In genomic region chr14:61470261-61470953, GRCh38 we compare ENCODE assay signal across 8 cellular contexts.
DNase-seq lines count a peak whose midpoint lies in the region; ATAC-seq and TF ChIP-seq lines count a peak whose summit lies in the region.

No MANE protein-coding gene starts in this region.

- H3K9me3 ChIP-seq in testis, result no peaks in the 10 kb centered on the region

- H3K27me3 Mint-ChIP-seq in activated naive CD8-positive, alpha-beta T cell treated with anti-CD3 and anti-CD28 coated beads, Interleukin-2, amount 50 U/mL, for 24 hours, result no peaks in the 10 kb centered on the region

- H3K27ac ChIP-seq in testis, result peak overlapping the region; percentile 57 to 79

- no peaks in the 10 kb centered on the region for H3K9me3 Mint-ChIP-seq in activated naive CD8-positive, alpha-beta T cell treated with anti-CD3 and anti-CD28 coated beads, Interleukin-2, amount 50 U/mL, for 24 hours

- peak in 1 of 3 experiments; percentile 8 for TF ChIP-seq CTCF in testis (IDR thresholded peaks at IDR 0.05)

- H3K4me3 Mint-ChIP-seq in activated naive CD8-positive, alpha-beta T cell treated with anti-CD3 and anti-CD28 coated beads, Interleukin-2, amount 50 U/mL, for 24 hours, result peak overlapping the region; percentile 78

- ATAC-seq in activated naive CD8-positive, alpha-beta T cell treated with anti-CD3 and anti-CD28 coated beads, Interleukin-2, amount 50 U/mL, for 24 hours, result no peak
- ATAC-seq in HG03095 (IDR thresholded peaks at IDR 0.05; ENCODE audit: unreplicated experiment), result no peak
- ATAC-seq in HG02970 (IDR thresholded peaks at IDR 0.05; ENCODE audit: low FRiP score, unreplicated experiment), result no peak

- H3K4me1 Mint-ChIP-seq in activated naive CD8-positive, alpha-beta T cell treated with anti-CD3 and anti-CD28 coated beads, Interleukin-2, amount 50 U/mL, for 24 hours, result peaks cover 90% of the 10 kb centered on the region

- intact Hi-C loops in testis (cut with DNase I; ENCODE audit: low total_unique reads), result loop anchor here (10.0 kb wide), 1 partner anchor 264 kb away; no protein-coding TSS in a partner anchor

- peak overlapping the region; percentile 95 for H3K27ac Mint-ChIP-seq in activated naive CD8-positive, alpha-beta T cell treated with anti-CD3 and anti-CD28 coated beads, Interleukin-2, amount 50 U/mL, for 24 hours

- no peaks in the 10 kb centered on the region for H3K36me3 ChIP-seq in testis (ENCODE audit: low read depth, missing control alignments)

- peaks cover 46% of the 10 kb centered on the region for H3K4me1 ChIP-seq in testis

- TF ChIP-seq POLR2A in testis (IDR thresholded peaks at IDR 0.05), result no peak

- H3K4me3 ChIP-seq in testis, result no peak overlapping the region

- DNase-seq in ELR (ENCODE audit: low read depth) (peak; percentile 97), NCI-H1105 (lab: John Stamatoyannopoulos, UW) (peak; percentile 16), iPS-NIHi7 (ENCODE audit: extremely low spot score) (peak; percentile 50), testis (no peak)
- DNase-seq in activated naive CD8-positive, alpha-beta T cell treated with anti-CD3 and anti-CD28 coated beads, Interleukin-2, amount 50 U/mL, for 24 hours, result no peak
- DNase-seq in NK-92 treated with Interleukin-12 subunit alpha and Interleukin-12 subunit beta, amount 100 ng/mL, for 24 hours (lab: John Stamatoyannopoulos, UW), result no peak

- peaks cover 49% of the 10 kb centered on the region for H3K36me3 Mint-ChIP-seq in activated naive CD8-positive, alpha-beta T cell treated with anti-CD3 and anti-CD28 coated beads, Interleukin-2, amount 50 U/mL, for 24 hours (ENCODE audit: low read depth)

- WGBS in testis, 2 donors, result 30 to 33% methylated on average over 13 of the region's 13 CpGs

- no peaks in the 10 kb centered on the region for H3K27me3 ChIP-seq in testis

Comparison
In these comparisons a context has a peak if more than half of its experiments do, and no peak if none do; other contexts are left out.
1. DNase-seq: peak in ELR (single experiment), NCI-H1105 (single experiment) and iPS-NIHi7 (single experiment); none in activated naive CD8-positive, alpha-beta T cell treated with anti-CD3 and anti-CD28 coated beads, Interleukin-2, amount 50 U/mL, for 24 hours (single experiment), testis (single experiment) and NK-92 treated with Interleukin-12 subunit alpha and Interleukin-12 subunit beta, amount 100 ng/mL, for 24 hours (single experiment).